ENCODE assay signal across 9 cellular contexts in the genomic region with DNA sequence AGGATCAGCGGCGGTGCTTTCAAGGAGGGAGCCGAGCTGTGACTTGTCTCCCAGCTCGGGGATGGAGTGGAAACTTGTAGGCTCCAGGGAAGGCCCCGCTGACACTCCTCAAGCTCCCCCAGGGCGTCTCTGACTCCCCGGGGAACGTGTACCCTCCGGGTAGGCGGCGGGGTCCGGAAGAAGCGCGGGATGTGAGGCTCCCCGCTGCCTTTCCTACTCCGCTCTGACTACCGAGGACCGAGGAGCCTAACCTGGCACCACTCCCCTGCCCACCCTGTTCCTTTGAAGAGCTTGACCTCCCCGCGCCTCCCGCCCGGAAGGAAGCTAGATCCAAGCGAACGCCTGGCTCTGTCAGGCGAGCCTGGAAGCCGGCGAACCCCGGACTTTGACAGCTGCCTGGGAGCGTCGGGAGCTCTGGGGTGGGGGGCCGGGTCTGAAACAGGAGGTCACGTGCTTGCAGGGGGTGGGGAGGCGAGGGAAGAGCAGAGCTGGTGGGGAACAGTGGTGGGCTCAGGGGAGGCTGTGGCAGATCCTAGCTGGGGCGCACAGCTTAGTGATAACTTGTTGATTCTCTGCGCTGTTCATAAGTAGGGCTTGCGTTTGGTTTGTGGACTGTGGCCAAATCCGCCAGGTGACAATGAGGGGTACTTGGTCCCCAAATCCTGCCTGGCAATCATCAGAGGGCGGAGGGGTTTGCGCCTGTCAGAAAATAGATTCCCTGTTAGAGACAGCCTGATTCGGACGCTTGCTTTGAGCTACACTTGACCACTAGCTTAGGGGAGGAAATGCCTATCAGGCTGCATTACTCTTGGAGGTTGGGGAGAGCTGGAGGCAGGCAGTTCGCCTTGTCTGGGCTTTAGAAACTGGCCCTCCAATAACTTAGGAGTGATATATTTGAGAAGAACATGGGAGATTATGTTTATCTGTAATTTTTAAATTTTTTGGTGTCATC. TPM values are rescaled to one million over a fixed set of nuclear protein-coding genes. Genes with fewer than 3 reads are reported as not detected.
DNase-seq lines count a peak whose midpoint lies in the region; ATAC-seq and TF ChIP-seq lines count a peak whose summit lies in the region.
"Had no signal": no experiment of that assay in that cellular context is flagged by ENCODE, and none has a peak within 500 bp of the region (broad histone marks: within the 10 kb centered on the region; RNA-seq: fewer than 3 reads in every experiment).

No MANE protein-coding gene starts in this region.

- H2AFZ ChIP-seq in MM.1S (ENCODE audit: low read length): peak overlapping the region; percentile 63
- H2AFZ ChIP-seq in fibroblast of lung (ENCODE audit: low read length): no peak overlapping the region
- H2AFZ ChIP-seq in osteoblast (ENCODE audit: low read length): no peak overlapping the region

- peak; percentile 51 for DNase-seq in D341Med (ENCODE audit: low spot score)
- no peak for DNase-seq in MM.1S
- DNase-seq in fibroblast of lung (ENCODE audit: low read depth in 2 of 2): peak; percentile 1 to 30
- DNase-seq in osteoblast (ENCODE audit: insufficient read length, low spot score, missing footprints): peak; percentile 86
- no peak for DNase-seq in COLO829 (ENCODE audit: low spot score)
- no peak for DNase-seq in stimulated activated CD8-positive, alpha-beta memory T cell treated with anti-CD3 and anti-CD28 coated beads, Interleukin-4, amount 100 ng/mL, for 48 hours
- DNase-seq in activated CD4-positive, alpha-beta T cell treated with anti-CD3 and anti-CD28 coated beads, Interleukin-2, amount 10 ng/mL, durations not matched to agents 7 days and 5 days: no peak

- H3K27ac ChIP-seq in MM.1S (ENCODE audit: low read length): no peak overlapping the region
- no peak overlapping the region for H3K27ac ChIP-seq in fibroblast of lung (ENCODE audit: insufficient read depth, low read length)
- no peak overlapping the region for H3K27ac ChIP-seq in osteoblast (ENCODE audit: low read depth, low read length)

- H3K4me1 Mint-ChIP-seq in activated CD4-positive, alpha-beta T cell treated with anti-CD3 and anti-CD28 coated beads, Interleukin-2, amount 10 ng/mL, durations not matched to agents 7 days and 5 days: peaks cover 7% of the 10 kb centered on the region
- H3K4me1 Mint-ChIP-seq: activated naive CD4-positive, alpha-beta T cell treated with anti-CD3 and anti-CD28 coated beads, Interleukin-2, amount 50 U/mL, for 24 hours had no signal

- H3K27me3 Mint-ChIP-seq in activated CD4-positive, alpha-beta T cell treated with anti-CD3 and anti-CD28 coated beads, Interleukin-2, amount 10 ng/mL, durations not matched to agents 7 days and 5 days: peaks cover 48% of the 10 kb centered on the region

- H3K4me1 ChIP-seq in MM.1S (ENCODE audit: low read length): no peaks in the 10 kb centered on the region
- H3K4me1 ChIP-seq in fibroblast of lung (ENCODE audit: control insufficient read depth, extremely low read depth, insufficient read depth, low read length): no peaks in the 10 kb centered on the region
- H3K4me1 ChIP-seq in osteoblast (ENCODE audit: insufficient read depth, low read length): no peaks in the 10 kb centered on the region

- POLR2A ChIA-PET in activated CD4-positive, alpha-beta T cell treated with anti-CD3 and anti-CD28 coated beads, Interleukin-2, amount 10 ng/mL, durations not matched to agents 7 days and 5 days (lab: Charles Lee): no interaction called here

- H3K36me3 Mint-ChIP-seq in activated CD4-positive, alpha-beta T cell treated with anti-CD3 and anti-CD28 coated beads, Interleukin-2, amount 10 ng/mL, durations not matched to agents 7 days and 5 days (ENCODE audit: low read depth): no peaks in the 10 kb centered on the region
- H3K36me3 Mint-ChIP-seq: activated naive CD4-positive, alpha-beta T cell treated with anti-CD3 and anti-CD28 coated beads, Interleukin-2, amount 50 U/mL, for 24 hours had no signal

- H3K4me3 ChIP-seq in MM.1S (ENCODE audit: low read length): peak overlapping the region; percentile 67
- no peak overlapping the region for H3K4me3 ChIP-seq in fibroblast of lung (replicated peaks in 1 of 4; ENCODE audit: control extremely low read depth in 1 of 4, insufficient read depth in 1 of 4, low read depth in 3 of 4, low read length in 4 of 4)
- no peak overlapping the region for H3K4me3 ChIP-seq in osteoblast (ENCODE audit: insufficient read depth, low read length)

- H3K27ac Mint-ChIP-seq in activated CD4-positive, alpha-beta T cell treated with anti-CD3 and anti-CD28 coated beads, Interleukin-2, amount 10 ng/mL, durations not matched to agents 7 days and 5 days: no peak overlapping the region
- H3K27ac Mint-ChIP-seq: activated naive CD4-positive, alpha-beta T cell treated with anti-CD3 and anti-CD28 coated beads, Interleukin-2, amount 50 U/mL, for 24 hours had no signal

- H3K79me2 ChIP-seq in MM.1S (ENCODE audit: low read length) (no peaks in the 10 kb centered on the region), fibroblast of lung (ENCODE audit: control insufficient read depth, insufficient read depth, low read length) (no peaks in the 10 kb centered on the region), osteoblast (ENCODE audit: insufficient read depth, low read length) (no peaks in the 10 kb centered on the region)

- H3K9ac ChIP-seq in MM.1S (ENCODE audit: low read length) (no peak overlapping the region), fibroblast of lung (ENCODE audit: insufficient read depth, low read length) (no peak overlapping the region)

- no peaks in the 10 kb centered on the region; the same call in 1 of the 2 replicates for H4K20me1 ChIP-seq in MM.1S (ENCODE audit: insufficient read depth, low read length)
- H4K20me1 ChIP-seq in fibroblast of lung (ENCODE audit: control insufficient read depth, extremely low read depth, insufficient read depth, low read length): no peaks in the 10 kb centered on the region
- H4K20me1 ChIP-seq in osteoblast (ENCODE audit: insufficient read depth, low read length): no peaks in the 10 kb centered on the region

- H3K9me3 ChIP-seq in MM.1S (replicated peaks; ENCODE audit: insufficient read depth, low read length) (no peaks in the 10 kb centered on the region), fibroblast of lung (ENCODE audit: control insufficient read depth, insufficient read depth, low read depth, low read length) (no peaks in the 10 kb centered on the region), osteoblast (ENCODE audit: low read depth, low read length) (no peaks in the 10 kb centered on the region)

- no peaks in the 10 kb centered on the region for H3F3A ChIP-seq in MM.1S (ENCODE audit: insufficient read depth, low read length)

- CTCF ChIA-PET in activated CD4-positive, alpha-beta T cell treated with anti-CD3 and anti-CD28 coated beads, Interleukin-2, amount 10 ng/mL, durations not matched to agents 7 days and 5 days (lab: Charles Lee): no interaction called here

- H3K9me2 ChIP-seq in MM.1S (replicated peaks; ENCODE audit: insufficient read depth, low read length): no peaks in the 10 kb centered on the region

- ATAC-seq in GM21423 (IDR thresholded peaks at IDR 0.05; ENCODE audit: unreplicated experiment): no peak

- H3K27me3 ChIP-seq in MM.1S (replicated peaks; ENCODE audit: insufficient read depth, low read length): peaks cover 10% of the 10 kb centered on the region
- peaks cover 11% of the 10 kb centered on the region for H3K27me3 ChIP-seq in fibroblast of lung (ENCODE audit: control insufficient read depth, insufficient read depth, low read length)
- H3K27me3 ChIP-seq in osteoblast (ENCODE audit: insufficient read depth, low read length): peaks cover 39% of the 10 kb centered on the region

- H3K4me2 ChIP-seq in MM.1S (ENCODE audit: low read depth, low read length) (peak overlapping the region; percentile 96), fibroblast of lung (ENCODE audit: extremely low read depth, insufficient read depth, low read length) (no peak overlapping the region), osteoblast (ENCODE audit: insufficient read depth, low read length) (no peak overlapping the region)

- TF ChIP-seq CTCF in MM.1S (IDR thresholded peaks at IDR 0.05; ENCODE audit: low read length) (no peak), fibroblast of lung (conservative IDR thresholded peaks at IDR 0.05 in 1 of 2, IDR thresholded peaks at IDR 0.05 in 1 of 2; ENCODE audit: low read depth in 1 of 2, low read length in 2 of 2) (no peak), osteoblast (IDR thresholded peaks at IDR 0.05; ENCODE audit: extremely low read depth, low read depth, low read length) (no peak)

- no peaks in the 10 kb centered on the region for H3K9me3 Mint-ChIP-seq in activated CD4-positive, alpha-beta T cell treated with anti-CD3 and anti-CD28 coated beads, Interleukin-2, amount 10 ng/mL, durations not matched to agents 7 days and 5 days
- H3K9me3 Mint-ChIP-seq: activated naive CD4-positive, alpha-beta T cell treated with anti-CD3 and anti-CD28 coated beads, Interleukin-2, amount 50 U/mL, for 24 hours had no signal

- H3K36me3 ChIP-seq in MM.1S (replicated peaks; ENCODE audit: insufficient read depth, low read length) (no peaks in the 10 kb centered on the region), fibroblast of lung (ENCODE audit: control insufficient read depth, insufficient read depth, low read length) (no peaks in the 10 kb centered on the region), osteoblast (ENCODE audit: insufficient read depth, low read length) (no peaks in the 10 kb centered on the region)

- H3K4me3 Mint-ChIP-seq in activated CD4-positive, alpha-beta T cell treated with anti-CD3 and anti-CD28 coated beads, Interleukin-2, amount 10 ng/mL, durations not matched to agents 7 days and 5 days: no peak overlapping the region
- H3K4me3 Mint-ChIP-seq: activated naive CD4-positive, alpha-beta T cell treated with anti-CD3 and anti-CD28 coated beads, Interleukin-2, amount 50 U/mL, for 24 hours had no signal

RNA-seq across cellular contexts. Expression of gene CLSTN2, which starts 1.2 kb away (rescaled TPM):
- total RNA-seq in fibroblast of lung (under 0.01 TPM in 2 replicates), osteoblast (under 0.01 TPM in 2 replicates)
- 0.07 and 1.3 TPM in 2 replicates for polyA plus RNA-seq in fibroblast of lung
- polyA plus RNA-seq in fibroblast of lung (2012): 0.03 and 0.94 TPM in 2 replicates
- 0.44 and 3.3 TPM in 2 replicates for polyA minus RNA-seq in fibroblast of lung (ENCODE audit: low replicate concordance)
- total RNA-seq in activated CD4-positive, alpha-beta T cell treated with anti-CD3 and anti-CD28 coated beads, Interleukin-2, amount 10 ng/mL, durations not matched to agents 7 days and 5 days: not detected

Comparison
In these comparisons a context has a peak if more than half of its experiments do, and no peak if none do; other contexts are left out.
1. DNase-seq: peak in D341Med (single experiment), fibroblast of lung (2 of 2) and osteoblast (single experiment); none in MM.1S (single experiment), COLO829 (single experiment), stimulated activated CD8-positive, alpha-beta memory T cell treated with anti-CD3 and anti-CD28 coated beads, Interleukin-4, amount 100 ng/mL, for 48 hours (single experiment) and activated CD4-positive, alpha-beta T cell treated with anti-CD3 and anti-CD28 coated beads, Interleukin-2, amount 10 ng/mL, durations not matched to agents 7 days and 5 days (single experiment).